19 cellular contexts compared by ENCODE assay signal in genomic region chr12:34208331-34209258, GRCh38.
DNase-seq lines count a peak whose midpoint lies in the region; ATAC-seq, FAIRE-seq and TF ChIP-seq lines count a peak whose summit lies in the region.
"Had no signal": no experiment of that assay in that cellular context is flagged by ENCODE, and none has a peak within 500 bp of the region (broad histone marks: within the 10 kb centered on the region; RNA-seq: fewer than 3 reads in every experiment).

No MANE protein-coding gene starts in this region.

- WGBS in HepG2 (ENCODE audit: low lambda C conversion rate) = 70% methylated on average over 15 of the region's 41 CpGs
- WGBS in right lobe of liver (ENCODE audit: insufficient coverage, low coverage, low lambda C conversion rate, missing lambda C conversion rate) = 74% methylated on average over 7 of the region's 41 CpGs
- 84 to 85% methylated on average over 40 to 41 of the region's 41 CpGs for WGBS in lung, 2 donors

- no peak overlapping the region for H3K27ac Mint-ChIP-seq in endothelial cell (ENCODE audit: unreplicated experiment)
- H3K27ac Mint-ChIP-seq: CD8-positive, alpha-beta T cell; HFFc6 had no signal

- ATAC-seq in HepG2 (peak; percentile 53), right lobe of liver (no peak), lung (ENCODE audit: insufficient read depth, low FRiP score) (no peak)
- ATAC-seq: CD8-positive, alpha-beta T cell had no signal

- TF ChIP-seq EP300 in HepG2 (IDR thresholded peaks at IDR 0.05; ENCODE audit: low read depth in 2 of 2, low read length in 2 of 2) (no peak), HepG2 (CRISPR knock-in tag; IDR thresholded peaks at IDR 0.05; ENCODE audit: borderline replicate concordance) (no peak)

- H3K27ac ChIP-seq in HepG2 (ENCODE audit: extremely low read length, insufficient read depth, low read length) = no peak overlapping the region
- H3K27ac ChIP-seq in right lobe of liver = no peak overlapping the region
- H3K27ac ChIP-seq in lung (ENCODE audit: low read depth in 1 of 2, low read length in 1 of 2) = no peak overlapping the region
- no peak overlapping the region for H3K27ac ChIP-seq in breast epithelium
- H3K27ac ChIP-seq: BLaER1, GM23248, HL-60 had no signal

- peak overlapping the region; percentile 3 for H3K4me3 Mint-ChIP-seq in endothelial cell (ENCODE audit: unreplicated experiment)
- H3K4me3 Mint-ChIP-seq: CD8-positive, alpha-beta T cell; HFFc6 had no signal

- in situ Hi-C loops in HepG2 (cut with HindIII; ENCODE audit: extremely low pct_ligation_motif_present, low pct_unique_long_range_greater_than_20kb) = loop anchor here (25.0 kb wide), 1 partner anchor 1271 kb away; no protein-coding TSS in a partner anchor

- TF ChIP-seq POLR2A in HepG2 (IDR thresholded peaks at IDR 0.05; ENCODE audit: insufficient read depth in 1 of 2, low read depth in 2 of 2, low read length in 2 of 2) (no peak), right lobe of liver (IDR thresholded peaks at IDR 0.05) (no peak), breast epithelium (IDR thresholded peaks at IDR 0.05) (no peak)

- no peaks in the 10 kb centered on the region for H3K4me1 Mint-ChIP-seq in endothelial cell (ENCODE audit: unreplicated experiment)

- intact Hi-C loops in HepG2 (cut with micrococcal nuclease; ENCODE audit: unreplicated experiment) = no loop called here
- intact Hi-C loops in right lobe of liver (cut with DNase I) = no loop called here
- intact Hi-C loops in breast epithelium (cut with DNase I; ENCODE audit: low total_unique reads) = no loop called here

- no peaks in the 10 kb centered on the region for H4K20me1 ChIP-seq in HepG2 (ENCODE audit: insufficient read depth, low read length)
- H4K20me1 ChIP-seq: BLaER1 had no signal

- no TSS peak for BruUV-seq in HepG2 (replicated peaks; lab: Mats Ljungman, UMichigan)

- peaks cover 0 to 1% of the 10 kb centered on the region in 2 experiments; a peak in 1 of 5 replicates for H3K27me3 ChIP-seq in HepG2 (ENCODE audit: control insufficient read depth in 1 of 2, insufficient read depth in 2 of 2, low read length in 2 of 2)
- no peaks in the 10 kb centered on the region for H3K27me3 ChIP-seq in right lobe of liver
- no peaks in the 10 kb centered on the region for H3K27me3 ChIP-seq in lung (ENCODE audit: control insufficient read depth, insufficient read depth)
- no peaks in the 10 kb centered on the region for H3K27me3 ChIP-seq in breast epithelium
- H3K27me3 ChIP-seq: BLaER1 had no signal

- POLR2A ChIA-PET in HepG2 (lab: Yijun Ruan, JAX) (no interaction called here), HEK293T (lab: Yijun Ruan, JAX) (no interaction called here)

- no peak overlapping the region for H3K4me3 ChIP-seq in HepG2 (replicated peaks in 1 of 3; ENCODE audit: insufficient read depth in 1 of 3, low read depth in 2 of 3, low read length in 3 of 3)
- H3K4me3 ChIP-seq in right lobe of liver = no peak overlapping the region
- no peak overlapping the region for H3K4me3 ChIP-seq in lung
- no peak overlapping the region for H3K4me3 ChIP-seq in breast epithelium
- H3K4me3 ChIP-seq: BLaER1, GM23248, K562 had no signal

- CTCF ChIA-PET in HepG2 (lab: Yijun Ruan, JAX; ENCODE audit: low intra/inter-chr PET ratio, low total read pairs) = no interaction called here
- CTCF ChIA-PET in HEK293T (lab: Yijun Ruan, JAX) = no interaction called here

- H3K79me2 ChIP-seq in HepG2 (ENCODE audit: insufficient read depth, low read length) = no peaks in the 10 kb centered on the region

- TF ChIP-seq CTCF in HepG2 (CRISPR knock-in tag; IDR thresholded peaks at IDR 0.05) (no peak), right lobe of liver (IDR thresholded peaks at IDR 0.05) (no peak), endothelial cell (IDR thresholded peaks at IDR 0.05; ENCODE audit: unreplicated experiment) (no peak), lung (IDR thresholded peaks at IDR 0.05; ENCODE audit: control extremely low read depth, extremely low read depth) (no peak), breast epithelium (IDR thresholded peaks at IDR 0.05) (no peak)

- DNase-seq in HepG2 (ENCODE audit: low spot score) (no peak), right lobe of liver (no peak), endothelial cell (ENCODE audit: low spot score) (no peak), lung (ENCODE audit: low spot score) (peak; percentile 23), EL (no peak), breast epithelium (ENCODE audit: low spot score in 2 of 2) (no peak), HEK293T (ENCODE audit: extremely low spot score) (no peak)
- DNase-seq: 8988T; Calu3; CD8-positive, alpha-beta T cell; DMS79 treated with DMSO at 0.1 percent for 48 hours; GM23248; HCEC 1CT; HFFc6; IMR-90 had no signal

- peaks cover 22% of the 10 kb centered on the region for H3K36me3 Mint-ChIP-seq in endothelial cell (ENCODE audit: low read depth, unreplicated experiment)
- H3K36me3 Mint-ChIP-seq: CD8-positive, alpha-beta T cell had no signal

- H3K9me3 Mint-ChIP-seq in endothelial cell (ENCODE audit: unreplicated experiment) = peaks cover 47% of the 10 kb centered on the region
- H3K9me3 Mint-ChIP-seq: CD8-positive, alpha-beta T cell had no signal

- H3K9me3 ChIP-seq in HepG2 (ENCODE audit: low read length) (no peaks in the 10 kb centered on the region), right lobe of liver (no peaks in the 10 kb centered on the region), lung (ENCODE audit: control insufficient read depth in 2 of 2, insufficient read depth in 1 of 2, low read length in 1 of 2) (peaks cover 0 to 12% of the 10 kb centered on the region in 2 donors), breast epithelium (no peaks in the 10 kb centered on the region)
- H3K9me3 ChIP-seq: BLaER1 had no signal

- no peaks in the 10 kb centered on the region for H3K4me1 ChIP-seq in HepG2 (ENCODE audit: insufficient read depth, low read length)
- no peaks in the 10 kb centered on the region for H3K4me1 ChIP-seq in right lobe of liver
- H3K4me1 ChIP-seq in lung (ENCODE audit: control insufficient read depth in 2 of 2, insufficient read depth in 2 of 2, low read length in 2 of 2) = no peaks in the 10 kb centered on the region
- H3K4me1 ChIP-seq in breast epithelium = no peaks in the 10 kb centered on the region

- FAIRE-seq in HepG2 (lab: Jason Lieb, UNC) = no peak
- FAIRE-seq: GM19239, K562 had no signal

- no peak overlapping the region for H2AFZ ChIP-seq in HepG2 (ENCODE audit: low read length)
- H2AFZ ChIP-seq: GM23248 had no signal

- peaks cover 29% of the 10 kb centered on the region for H3K27me3 Mint-ChIP-seq in endothelial cell (ENCODE audit: unreplicated experiment)

- no peaks in the 10 kb centered on the region for H3K36me3 ChIP-seq in HepG2 (replicated peaks in 1 of 2; ENCODE audit: control insufficient read depth in 1 of 2, insufficient read depth in 2 of 2, low read length in 2 of 2)
- H3K36me3 ChIP-seq in right lobe of liver = no peaks in the 10 kb centered on the region
- no peaks in the 10 kb centered on the region for H3K36me3 ChIP-seq in lung (ENCODE audit: control insufficient read depth in 2 of 2, insufficient read depth in 2 of 2, low read length in 2 of 2)
- no peaks in the 10 kb centered on the region for H3K36me3 ChIP-seq in breast epithelium
- H3K36me3 ChIP-seq: BLaER1 had no signal

- no peak overlapping the region for H3K4me2 ChIP-seq in HepG2 (ENCODE audit: low read depth, low read length)
- H3K4me2 ChIP-seq: BLaER1 had no signal

- TF ChIP-seq RAD21 in HepG2 (CRISPR knock-in tag; IDR thresholded peaks at IDR 0.05) = no peak

- H3K9ac ChIP-seq in HepG2 (ENCODE audit: insufficient read depth, low read depth, low read length) = no peak overlapping the region
- H3K9ac ChIP-seq: BLaER1, GM23248 had no signal

TF ChIP-seq in HepG2, 621 proteins besides CTCF, POLR2A, EP300 and RAD21:
- TF ChIP-seq DMAP1 (CRISPR knock-in tag; IDR thresholded peaks at IDR 0.05) (no peak), THAP11 (CRISPR knock-in tag; IDR thresholded peaks at IDR 0.05) (no peak), FOXA1 (IDR thresholded peaks at IDR 0.05) (no peak), FOXA1 (CRISPR knock-in tag; IDR thresholded peaks at IDR 0.05) (no peak), ZNF607 (CRISPR knock-in tag; IDR thresholded peaks at IDR 0.05; ENCODE audit: borderline replicate concordance) (no peak), MTA1 (CRISPR knock-in tag; IDR thresholded peaks at IDR 0.05; ENCODE audit: borderline replicate concordance) (no peak)

TF ChIP-seq in HEK293T, 16 proteins besides CTCF, POLR2A, EP300 and RAD21:
- TF ChIP-seq L3MBTL2 (conservative IDR thresholded peaks at IDR 0.05) (no peak), TARDBP (IDR thresholded peaks at IDR 0.05) (no peak), FOXK2 (IDR thresholded peaks at IDR 0.05) (no peak), NFRKB (IDR thresholded peaks at IDR 0.05) (no peak), ARNT (IDR thresholded peaks at IDR 0.05) (no peak), LEF1 (IDR thresholded peaks at IDR 0.05; ENCODE audit: borderline replicate concordance) (no peak), FOXM1 (IDR thresholded peaks at IDR 0.05; ENCODE audit: borderline replicate concordance) (no peak), SP1 (IDR thresholded peaks at IDR 0.05) (no peak), BHLHE40 (IDR thresholded peaks at IDR 0.05; ENCODE audit: borderline replicate concordance) (no peak), PKNOX1 (IDR thresholded peaks at IDR 0.05) (no peak), ELF4 (IDR thresholded peaks at IDR 0.05) (no peak), ZNF384 (IDR thresholded peaks at IDR 0.05) (no peak), SUZ12 (IDR thresholded peaks at IDR 0.05) (no peak), FOXA1 (IDR thresholded peaks at IDR 0.05) (no peak), HDGF (IDR thresholded peaks at IDR 0.05; ENCODE audit: borderline replicate concordance) (no peak), CTBP1 (IDR thresholded peaks at IDR 0.05; ENCODE audit: borderline replicate concordance) (no peak)
